Comparison of ENCODE assay signal across 1 cellular context in the genomic region with DNA sequence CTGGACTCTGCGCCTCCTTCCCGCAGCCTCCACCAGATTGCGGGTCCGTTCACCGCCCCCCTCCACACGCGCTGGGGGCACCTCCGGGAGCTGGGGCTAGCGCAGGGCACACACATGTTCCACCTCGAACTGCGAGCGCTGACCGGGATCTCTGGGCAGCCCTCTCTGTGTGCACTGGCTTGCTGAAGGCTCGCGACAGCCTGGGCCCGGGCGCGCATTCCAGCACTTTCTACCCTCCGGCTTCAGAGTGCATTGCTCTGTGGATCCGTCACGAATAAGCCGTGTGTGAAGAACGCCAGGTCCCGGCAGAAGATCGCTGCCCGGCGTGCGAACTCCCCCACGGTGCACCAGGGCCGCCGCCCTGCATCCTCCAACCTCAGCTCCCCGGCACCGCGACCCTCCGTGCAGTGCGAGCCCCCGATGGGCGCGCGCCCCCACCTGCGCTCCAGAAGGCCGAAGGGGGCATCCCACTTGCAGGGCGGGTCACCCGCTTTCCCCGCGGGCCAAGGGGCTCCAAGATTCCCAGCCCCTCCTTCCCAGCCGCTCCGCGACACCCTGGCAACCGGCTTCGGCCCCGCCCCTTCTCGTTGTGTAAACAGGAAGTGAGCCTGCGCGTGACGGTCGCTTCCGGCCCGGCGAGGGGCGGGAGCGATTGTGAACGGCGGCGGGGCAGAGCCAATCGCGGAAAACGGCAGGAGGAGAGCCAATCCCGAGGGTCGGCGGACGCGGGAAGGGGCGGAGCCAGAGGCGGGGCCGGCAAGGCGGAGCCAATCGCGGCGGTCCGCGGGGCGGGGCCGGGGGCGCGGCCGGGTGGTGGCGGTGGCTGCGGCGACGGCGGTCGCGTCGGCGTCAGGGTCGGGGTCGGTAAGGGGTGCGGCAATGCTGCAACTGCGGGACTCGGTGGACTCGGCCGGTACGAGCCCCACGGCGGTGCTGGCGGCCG.
TF ChIP-seq lines count a peak whose summit lies in the region.

TSS of gene TPRG1L (plus strand) at position 822 of the 943 bp plus-strand sequence. CDS start at position 880, 58 bp downstream.

TF ChIP-seq in IMR-90, 13 proteins besides CTCF, POLR2A, EP300 and RAD21 (continued from another document):
- TF ChIP-seq MXI1 (IDR thresholded peaks at IDR 0.05; ENCODE audit: borderline replicate concordance, low read depth, low read length), result peak; percentile 36
